9 cellular contexts compared by ENCODE assay signal in the genomic region with DNA sequence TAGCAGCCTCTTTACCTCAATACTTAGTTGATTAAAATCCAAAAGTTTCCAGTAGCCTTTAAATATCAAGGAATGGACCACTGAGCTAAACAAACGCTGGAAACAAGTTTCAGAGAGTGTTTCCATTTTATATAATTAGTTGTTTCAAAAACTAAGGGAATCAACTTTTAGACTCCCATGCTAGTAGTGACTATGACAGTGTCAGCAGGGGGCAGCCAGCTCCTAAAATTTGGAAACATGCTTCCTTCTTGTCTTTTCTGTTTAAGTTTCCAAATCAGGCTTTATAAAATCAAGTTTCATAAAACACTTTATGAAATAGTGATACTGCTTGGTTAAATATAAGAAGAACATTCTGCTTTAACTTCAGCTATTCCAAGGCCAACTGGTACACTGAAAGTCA.
A peak's percentile ranks its signal among the peaks of the same experiment; 100 is the strongest.
DNase-seq lines count a peak whose midpoint lies in the region; ATAC-seq and TF ChIP-seq lines count a peak whose summit lies in the region.
"Had no signal": no experiment of that assay in that cellular context is flagged by ENCODE, and none has a peak within 500 bp of the region (broad histone marks: within the 10 kb centered on the region; RNA-seq: fewer than 3 reads in every experiment).

No MANE protein-coding gene starts in this region.

- in situ Hi-C loops in KBM-7 (cut with MboI; ENCODE audit: low pct_unique_long_range_greater_than_20kb, low sequenced_read_pairs) = loop anchor here (25.0 kb wide), 1 partner anchor 616 kb away; no protein-coding TSS in a partner anchor

- TF ChIP-seq CTCF in VCaP (conservative IDR thresholded peaks at IDR 0.05) = peak; percentile 74

- no peak overlapping the region for H3K27ac ChIP-seq in VCaP

- peak; percentile 31 for DNase-seq in COLO668 (lab: John Stamatoyannopoulos, UW; ENCODE audit: unreplicated experiment)
- peak; percentile 5 for DNase-seq in kidney glomerular epithelial cell (lab: John Stamatoyannopoulos, UW)
- no peak for DNase-seq in NCI-H2227 (lab: John Stamatoyannopoulos, UW; ENCODE audit: unreplicated experiment)
- DNase-seq in stimulated activated CD4-positive, alpha-beta T cell treated with anti-CD3 and anti-CD28 coated beads, Interleukin-4, amount 100 ng/mL, for 1 hour = no peak
- DNase-seq in KBM-7 = no peak
- DNase-seq: activated T-cell treated with anti-CD3 and anti-CD28 coated beads, Interleukin-2, amount 50 U/mL, for 48 hours had no signal

- ATAC-seq in HG02885 (IDR thresholded peaks at IDR 0.05; ENCODE audit: poor library complexity, unreplicated experiment) (peak; percentile 40), GM18520 (IDR thresholded peaks at IDR 0.05; ENCODE audit: unreplicated experiment) (no peak)

Comparison
In these comparisons a context has a peak if more than half of its experiments do, and no peak if none do; other contexts are left out.
1. DNase-seq: peak in COLO668 (single experiment) and kidney glomerular epithelial cell (single experiment); none in NCI-H2227 (single experiment), stimulated activated CD4-positive, alpha-beta T cell treated with anti-CD3 and anti-CD28 coated beads, Interleukin-4, amount 100 ng/mL, for 1 hour (single experiment) and KBM-7 (single experiment).